Comparison of ENCODE assay signal across 1 cellular context in the genomic region with DNA sequence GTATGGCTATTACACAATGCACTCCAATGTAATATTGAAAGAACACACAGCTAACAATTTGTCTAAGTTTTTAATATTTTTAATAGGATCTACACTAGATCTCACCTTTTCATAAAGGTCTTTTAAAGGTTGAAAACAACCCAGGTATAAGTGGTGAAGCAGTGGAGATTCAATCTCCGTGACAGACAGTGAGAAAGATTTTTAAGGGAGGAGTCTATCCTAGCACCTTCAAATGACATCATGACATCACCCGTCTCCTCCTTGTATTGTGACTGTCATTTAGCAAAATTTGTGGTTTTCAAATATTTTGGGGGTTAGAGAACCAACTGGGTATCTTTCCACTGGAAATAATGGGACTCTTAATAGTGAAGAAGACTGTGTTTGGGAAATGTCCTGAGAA.
TF ChIP-seq lines count a peak whose summit lies in the region.

No MANE protein-coding gene starts in this region.

TF ChIP-seq in HepG2, 621 proteins besides CTCF, POLR2A, EP300 and RAD21:
- TF ChIP-seq CEBPB (IDR thresholded peaks at IDR 0.05; ENCODE audit: borderline replicate concordance, low read depth, low read length) (no peak), HNRNPUL1 (IDR thresholded peaks at IDR 0.05; ENCODE audit: low read depth, low read length) (no peak), ZNF552 (CRISPR knock-in tag; IDR thresholded peaks at IDR 0.05; ENCODE audit: borderline replicate concordance) (no peak), ZFP62 (CRISPR knock-in tag; IDR thresholded peaks at IDR 0.05) (no peak), ELF3 (CRISPR knock-in tag; IDR thresholded peaks at IDR 0.05) (no peak), ZNF207 (IDR thresholded peaks at IDR 0.05; ENCODE audit: borderline replicate concordance) (no peak), NR2F2 (IDR thresholded peaks at IDR 0.05; ENCODE audit: borderline replicate concordance, low read depth) (no peak), MTF1 (CRISPR knock-in tag; IDR thresholded peaks at IDR 0.05) (no peak), CREB1 (IDR thresholded peaks at IDR 0.05) (0 out of 2 replicates have a peak, but pooled peaks have one; percentile 35), CREB1 (CRISPR knock-in tag; IDR thresholded peaks at IDR 0.05) (no peak), ATF7 (IDR thresholded peaks at IDR 0.05) (peak; percentile 44; the same call in 1 of the 2 replicates), ATF7 (CRISPR knock-in tag; IDR thresholded peaks at IDR 0.05) (no peak), ZNF615 (CRISPR knock-in tag; IDR thresholded peaks at IDR 0.05; ENCODE audit: borderline replicate concordance) (no peak)
- TF ChIP-seq, protein P1, sequence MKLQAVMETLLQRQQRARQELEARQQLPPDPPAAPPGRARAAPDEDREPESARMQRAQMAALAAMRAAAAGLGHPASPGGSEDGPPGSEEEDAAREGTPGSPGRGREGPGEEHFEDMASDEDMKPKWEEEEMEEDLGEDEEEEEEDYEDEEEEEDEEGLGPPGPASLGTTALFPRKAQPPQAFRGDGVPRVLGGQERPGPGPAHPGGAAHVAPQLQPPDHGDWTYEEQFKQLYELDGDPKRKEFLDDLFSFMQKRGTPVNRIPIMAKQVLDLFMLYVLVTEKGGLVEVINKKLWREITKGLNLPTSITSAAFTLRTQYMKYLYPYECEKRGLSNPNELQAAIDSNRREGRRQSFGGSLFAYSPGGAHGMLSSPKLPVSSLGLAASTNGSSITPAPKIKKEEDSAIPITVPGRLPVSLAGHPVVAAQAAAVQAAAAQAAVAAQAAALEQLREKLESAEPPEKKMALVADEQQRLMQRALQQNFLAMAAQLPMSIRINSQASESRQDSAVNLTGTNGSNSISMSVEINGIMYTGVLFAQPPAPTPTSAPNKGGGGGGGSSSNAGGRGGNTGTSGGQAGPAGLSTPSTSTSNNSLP (IDR thresholded peaks at IDR 0.05; ENCODE audit: low read depth, low read length), result no peak
TF ChIP-seq in HepG2: peak in this region for 2.
